In the genomic region with DNA sequence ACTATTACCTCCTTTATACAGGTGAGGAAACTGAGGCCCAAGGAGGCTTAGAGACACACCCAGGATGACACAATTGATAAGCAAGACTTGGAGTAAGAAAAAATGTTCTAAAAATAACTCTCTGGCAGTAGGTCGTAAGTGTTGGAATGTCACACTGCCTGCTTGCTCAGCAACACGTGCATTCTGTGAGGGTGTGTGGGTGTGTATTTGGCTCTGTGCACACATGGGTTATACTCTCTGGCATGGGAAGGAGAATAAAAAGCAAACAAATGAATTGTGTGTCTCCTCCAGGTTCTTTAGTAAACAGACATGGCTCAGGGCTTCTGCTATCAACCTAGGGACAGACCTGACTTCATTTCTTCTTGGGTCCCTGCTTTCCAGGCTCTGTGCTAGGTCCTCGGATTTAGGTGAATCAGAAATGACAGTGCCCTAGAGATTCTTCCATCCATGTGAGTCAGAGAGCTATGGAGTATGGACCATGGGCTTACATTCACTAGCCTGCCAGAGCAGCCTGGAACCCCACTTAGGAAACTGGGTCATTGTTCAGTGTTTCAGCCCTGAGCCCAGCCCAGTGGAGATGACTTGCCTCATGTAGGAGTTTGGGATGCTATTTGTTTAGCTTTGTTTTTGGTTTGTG, we compare ENCODE assay signal across 3 cellular contexts.
TF ChIP-seq lines count a peak whose summit lies in the region.

No MANE protein-coding gene starts in this region.

TF ChIP-seq in liver, 16 proteins besides CTCF, POLR2A, EP300 and RAD21 (continued from another document):
- TF ChIP-seq REST (IDR thresholded peaks at IDR 0.05) (peak; percentile 26), RXRA (IDR thresholded peaks at IDR 0.05) (peak in 1 of 2 donors; percentile 82), GABPA (IDR thresholded peaks at IDR 0.05 in 1 of 2, conservative IDR thresholded peaks at IDR 0.05 in 1 of 2) (no peak), FOXA2 (IDR thresholded peaks at IDR 0.05) (peak; percentile 77), HNF4G (IDR thresholded peaks at IDR 0.05) (no peak), ZBTB33 (IDR thresholded peaks at IDR 0.05) (peak; percentile 55), FOXA1 (IDR thresholded peaks at IDR 0.05) (peak; percentile 75), JUND (IDR thresholded peaks at IDR 0.05) (peak in 1 of 2 donors; percentile 66), YY1 (IDR thresholded peaks at IDR 0.05) (peak; percentile 52), TAF1 (conservative IDR thresholded peaks at IDR 0.05) (no peak), MAX (IDR thresholded peaks at IDR 0.05) (peak; percentile 60), SP1 (IDR thresholded peaks at IDR 0.05) (peak; percentile 36), HNF4A (conservative IDR thresholded peaks at IDR 0.05) (peak in 1 of 2 donors; percentile 79)

TF ChIP-seq in HepG2, 621 proteins besides CTCF, POLR2A, EP300 and RAD21:
- TF ChIP-seq HMGXB4 (CRISPR knock-in tag; IDR thresholded peaks at IDR 0.05; ENCODE audit: borderline replicate concordance in 1 of 2, low read depth in 1 of 2), result no peak
- TF ChIP-seq, protein P1, sequence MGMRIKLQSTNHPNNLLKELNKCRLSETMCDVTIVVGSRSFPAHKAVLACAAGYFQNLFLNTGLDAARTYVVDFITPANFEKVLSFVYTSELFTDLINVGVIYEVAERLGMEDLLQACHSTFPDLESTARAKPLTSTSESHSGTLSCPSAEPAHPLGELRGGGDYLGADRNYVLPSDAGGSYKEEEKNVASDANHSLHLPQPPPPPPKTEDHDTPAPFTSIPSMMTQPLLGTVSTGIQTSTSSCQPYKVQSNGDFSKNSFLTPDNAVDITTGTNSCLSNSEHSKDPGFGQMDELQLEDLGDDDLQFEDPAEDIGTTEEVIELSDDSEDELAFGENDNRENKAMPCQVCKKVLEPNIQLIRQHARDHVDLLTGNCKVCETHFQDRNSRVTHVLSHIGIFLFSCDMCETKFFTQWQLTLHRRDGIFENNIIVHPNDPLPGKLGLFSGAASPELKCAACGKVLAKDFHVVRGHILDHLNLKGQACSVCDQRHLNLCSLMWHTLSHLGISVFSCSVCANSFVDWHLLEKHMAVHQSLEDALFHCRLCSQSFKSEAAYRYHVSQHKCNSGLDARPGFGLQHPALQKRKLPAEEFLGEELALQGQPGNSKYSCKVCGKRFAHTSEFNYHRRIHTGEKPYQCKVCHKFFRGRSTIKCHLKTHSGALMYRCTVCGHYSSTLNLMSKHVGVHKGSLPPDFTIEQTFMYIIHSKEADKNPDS (CRISPR knock-in tag; IDR thresholded peaks at IDR 0.05), result no peak
- TF ChIP-seq, protein P2, sequence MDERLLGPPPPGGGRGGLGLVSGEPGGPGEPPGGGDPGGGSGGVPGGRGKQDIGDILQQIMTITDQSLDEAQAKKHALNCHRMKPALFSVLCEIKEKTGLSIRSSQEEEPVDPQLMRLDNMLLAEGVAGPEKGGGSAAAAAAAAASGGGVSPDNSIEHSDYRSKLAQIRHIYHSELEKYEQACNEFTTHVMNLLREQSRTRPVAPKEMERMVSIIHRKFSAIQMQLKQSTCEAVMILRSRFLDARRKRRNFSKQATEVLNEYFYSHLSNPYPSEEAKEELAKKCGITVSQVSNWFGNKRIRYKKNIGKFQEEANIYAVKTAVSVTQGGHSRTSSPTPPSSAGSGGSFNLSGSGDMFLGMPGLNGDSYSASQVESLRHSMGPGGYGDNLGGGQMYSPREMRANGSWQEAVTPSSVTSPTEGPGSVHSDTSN (CRISPR knock-in tag; IDR thresholded peaks at IDR 0.05), result no peak
- TF ChIP-seq MBNL3 (CRISPR knock-in tag; conservative IDR thresholded peaks at IDR 0.05), result no peak
- TF ChIP-seq GATAD1 (CRISPR knock-in tag; IDR thresholded peaks at IDR 0.05), result no peak
- no peak for TF ChIP-seq ATF5 (CRISPR knock-in tag; IDR thresholded peaks at IDR 0.05; ENCODE audit: low read depth)
- TF ChIP-seq ZNF720 (CRISPR knock-in tag; IDR thresholded peaks at IDR 0.05), result no peak
- TF ChIP-seq HDAC1 (CRISPR knock-in tag; IDR thresholded peaks at IDR 0.05), result no peak
- TF ChIP-seq MAX (IDR thresholded peaks at IDR 0.05), result no peak
- TF ChIP-seq CBX5 (CRISPR knock-in tag; IDR thresholded peaks at IDR 0.05; ENCODE audit: borderline replicate concordance), result no peak
- TF ChIP-seq ZNF619 (CRISPR knock-in tag; IDR thresholded peaks at IDR 0.05), result no peak
- no peak for TF ChIP-seq ZNF503 (CRISPR knock-in tag; IDR thresholded peaks at IDR 0.05)
- TF ChIP-seq CREBL2 (CRISPR knock-in tag; IDR thresholded peaks at IDR 0.05; ENCODE audit: borderline replicate concordance), result no peak
- TF ChIP-seq KAT7 (CRISPR knock-in tag; IDR thresholded peaks at IDR 0.05; ENCODE audit: borderline replicate concordance), result no peak
- TF ChIP-seq NR2F1 (CRISPR knock-in tag; IDR thresholded peaks at IDR 0.05), result no peak
- no peak for TF ChIP-seq KLF13 (CRISPR knock-in tag; IDR thresholded peaks at IDR 0.05)

TF ChIP-seq in SK-N-SH treated with all-trans-retinoic acid at 6 μM for 48 hours, 23 proteins besides CTCF, POLR2A, EP300 and RAD21 (continued from another document):
- TF ChIP-seq, protein P3, sequence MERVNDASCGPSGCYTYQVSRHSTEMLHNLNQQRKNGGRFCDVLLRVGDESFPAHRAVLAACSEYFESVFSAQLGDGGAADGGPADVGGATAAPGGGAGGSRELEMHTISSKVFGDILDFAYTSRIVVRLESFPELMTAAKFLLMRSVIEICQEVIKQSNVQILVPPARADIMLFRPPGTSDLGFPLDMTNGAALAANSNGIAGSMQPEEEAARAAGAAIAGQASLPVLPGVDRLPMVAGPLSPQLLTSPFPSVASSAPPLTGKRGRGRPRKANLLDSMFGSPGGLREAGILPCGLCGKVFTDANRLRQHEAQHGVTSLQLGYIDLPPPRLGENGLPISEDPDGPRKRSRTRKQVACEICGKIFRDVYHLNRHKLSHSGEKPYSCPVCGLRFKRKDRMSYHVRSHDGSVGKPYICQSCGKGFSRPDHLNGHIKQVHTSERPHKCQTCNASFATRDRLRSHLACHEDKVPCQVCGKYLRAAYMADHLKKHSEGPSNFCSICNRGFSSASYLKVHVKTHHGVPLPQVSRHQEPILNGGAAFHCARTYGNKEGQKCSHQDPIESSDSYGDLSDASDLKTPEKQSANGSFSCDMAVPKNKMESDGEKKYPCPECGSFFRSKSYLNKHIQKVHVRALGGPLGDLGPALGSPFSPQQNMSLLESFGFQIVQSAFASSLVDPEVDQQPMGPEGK (CRISPR knock-in tag; IDR thresholded peaks at IDR 0.05; ENCODE audit: borderline replicate concordance), result no peak
- TF ChIP-seq, protein P4, sequence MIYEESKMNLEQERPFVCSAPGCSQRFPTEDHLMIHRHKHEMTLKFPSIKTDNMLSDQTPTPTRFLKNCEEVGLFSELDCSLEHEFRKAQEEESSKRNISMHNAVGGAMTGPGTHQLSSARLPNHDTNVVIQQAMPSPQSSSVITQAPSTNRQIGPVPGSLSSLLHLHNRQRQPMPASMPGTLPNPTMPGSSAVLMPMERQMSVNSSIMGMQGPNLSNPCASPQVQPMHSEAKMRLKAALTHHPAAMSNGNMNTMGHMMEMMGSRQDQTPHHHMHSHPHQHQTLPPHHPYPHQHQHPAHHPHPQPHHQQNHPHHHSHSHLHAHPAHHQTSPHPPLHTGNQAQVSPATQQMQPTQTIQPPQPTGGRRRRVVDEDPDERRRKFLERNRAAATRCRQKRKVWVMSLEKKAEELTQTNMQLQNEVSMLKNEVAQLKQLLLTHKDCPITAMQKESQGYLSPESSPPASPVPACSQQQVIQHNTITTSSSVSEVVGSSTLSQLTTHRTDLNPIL (CRISPR knock-in tag; IDR thresholded peaks at IDR 0.05; ENCODE audit: low read depth), result no peak
- TF ChIP-seq TSHZ2 (CRISPR knock-in tag; IDR thresholded peaks at IDR 0.05) (no peak), PPARA (CRISPR knock-in tag; IDR thresholded peaks at IDR 0.05; ENCODE audit: borderline replicate concordance) (no peak)
TF ChIP-seq in SK-N-SH treated with all-trans-retinoic acid at 6 μM for 48 hours: peak in this region for 0.
